ENCODE assay signal across 9 cellular contexts in genomic region chr18:63154350-63155152, GRCh38.
DNase-seq lines count a peak whose midpoint lies in the region; ATAC-seq and TF ChIP-seq lines count a peak whose summit lies in the region.
"Had no signal": no experiment of that assay in that cellular context is flagged by ENCODE, and none has a peak within 500 bp of the region (broad histone marks: within the 10 kb centered on the region; RNA-seq: fewer than 3 reads in every experiment).

No MANE protein-coding gene starts in this region.

- H3K27ac ChIP-seq in thymus (ENCODE audit: low read depth) (peak overlapping the region; percentile 67), right lobe of liver (no peak overlapping the region)

- H3K4me1 ChIP-seq in thymus (ENCODE audit: control insufficient read depth, insufficient read depth, low read length) (peaks cover 50% of the 10 kb centered on the region), right lobe of liver (peaks cover 0 to 15% (median 5%) of the 10 kb centered on the region in 4 donors)

- ATAC-seq in T-cell (replicated peaks in 1 of 4) (no peak), GM19395 (IDR thresholded peaks at IDR 0.05; ENCODE audit: unreplicated experiment) (no peak), right lobe of liver (no peak)

- peaks cover 94% of the 10 kb centered on the region for H3K4me1 Mint-ChIP-seq in activated naive CD4-positive, alpha-beta T cell treated with anti-CD3 and anti-CD28 coated beads, Interleukin-2, amount 50 U/mL, for 24 hours
- H3K4me1 Mint-ChIP-seq in T-cell: peaks cover 88 to 98% (median 93%) of the 10 kb centered on the region in 3 donors
- H3K4me1 Mint-ChIP-seq in immature natural killer cell: peaks cover 67 to 74% of the 10 kb centered on the region in 2 donors

- H3K9me3 ChIP-seq in thymus (ENCODE audit: control insufficient read depth) (no peaks in the 10 kb centered on the region), right lobe of liver (no peaks in the 10 kb centered on the region)

- no peaks in the 10 kb centered on the region for H3K9me3 Mint-ChIP-seq in activated naive CD4-positive, alpha-beta T cell treated with anti-CD3 and anti-CD28 coated beads, Interleukin-2, amount 50 U/mL, for 24 hours
- H3K9me3 Mint-ChIP-seq in T-cell: no peaks in the 10 kb centered on the region
- H3K9me3 Mint-ChIP-seq in immature natural killer cell: peaks cover 0 to 1% (median 0%) of the 10 kb centered on the region in 6 donors
- H3K9me3 Mint-ChIP-seq: neural crest cell had no signal

- peak overlapping the region; percentile 89 for H3K4me3 Mint-ChIP-seq in activated naive CD4-positive, alpha-beta T cell treated with anti-CD3 and anti-CD28 coated beads, Interleukin-2, amount 50 U/mL, for 24 hours
- peak overlapping the region; percentile 75 to 80 (median 78) for H3K4me3 Mint-ChIP-seq in T-cell
- H3K4me3 Mint-ChIP-seq in immature natural killer cell: peak overlapping the region; percentile 81 to 93 (median 87)
- H3K4me3 Mint-ChIP-seq: neural crest cell had no signal

- H3K4me3 ChIP-seq in thymus (ENCODE audit: low read length): no peak overlapping the region
- H3K4me3 ChIP-seq in right lobe of liver: no peak overlapping the region

- peaks cover 14% of the 10 kb centered on the region for H3K36me3 Mint-ChIP-seq in activated naive CD4-positive, alpha-beta T cell treated with anti-CD3 and anti-CD28 coated beads, Interleukin-2, amount 50 U/mL, for 24 hours
- H3K36me3 Mint-ChIP-seq in T-cell: peaks cover 25% of the 10 kb centered on the region
- H3K36me3 Mint-ChIP-seq in immature natural killer cell: peaks cover 0 to 3% (median 0%) of the 10 kb centered on the region in 3 donors

- no peaks in the 10 kb centered on the region for H3K36me3 ChIP-seq in thymus (ENCODE audit: control insufficient read depth, insufficient read depth)
- H3K36me3 ChIP-seq in right lobe of liver: no peaks in the 10 kb centered on the region

- no peak for DNase-seq in activated naive CD4-positive, alpha-beta T cell (lab: John Stamatoyannopoulos, UW)
- DNase-seq in T-cell (no peak), immature natural killer cell (no peak), putamen (ENCODE audit: low spot score) (no peak), right lobe of liver (no peak)

- POLR2A ChIA-PET in T-cell (lab: Charles Lee): interaction anchor here (0.6 kb wide), 2 partner anchors 138 to 254 kb away, joined by 3 read pairs; no protein-coding TSS in a partner anchor

- peak overlapping the region; percentile 100 for H3K27ac Mint-ChIP-seq in activated naive CD4-positive, alpha-beta T cell treated with anti-CD3 and anti-CD28 coated beads, Interleukin-2, amount 50 U/mL, for 24 hours
- H3K27ac Mint-ChIP-seq in T-cell (peak overlapping the region; percentile 99 to 100), immature natural killer cell (peak overlapping the region; percentile 91 to 96 (median 96))

- CTCF ChIA-PET in T-cell (lab: Charles Lee): interaction anchor here (0.5 to 2.6 kb wide), 21 partner anchors 9 to 170 kb away, joined by 3 to 8 read pairs (median 3); no protein-coding TSS in a partner anchor

- 81% methylated on average over 10 of the region's 10 CpGs for WGBS in thymus
- 59% methylated on average over 7 of the region's 10 CpGs for WGBS in right lobe of liver (ENCODE audit: insufficient coverage, low coverage, low lambda C conversion rate, missing lambda C conversion rate)

- TF ChIP-seq POLR2A in right lobe of liver (IDR thresholded peaks at IDR 0.05): no peak

- no peak for TF ChIP-seq CTCF in right lobe of liver (IDR thresholded peaks at IDR 0.05)

- intact Hi-C loops in right lobe of liver (cut with DNase I): no loop called here

- H3K27me3 Mint-ChIP-seq in activated naive CD4-positive, alpha-beta T cell treated with anti-CD3 and anti-CD28 coated beads, Interleukin-2, amount 50 U/mL, for 24 hours: no peaks in the 10 kb centered on the region
- H3K27me3 Mint-ChIP-seq in T-cell (no peaks in the 10 kb centered on the region), immature natural killer cell (ENCODE audit: low read depth in 3 of 3) (peaks cover 6 to 11% (median 10%) of the 10 kb centered on the region in 3 donors)

- H3K27me3 ChIP-seq in thymus (ENCODE audit: control insufficient read depth, insufficient read depth) (no peaks in the 10 kb centered on the region), right lobe of liver (no peaks in the 10 kb centered on the region)
